In genomic region chr10:97889461-97890265, GRCh38 we compare ENCODE assay signal across 1 cellular context.
A peak's percentile ranks its signal among the peaks of the same experiment; 100 is the strongest.
TF ChIP-seq lines count a peak whose summit lies in the region.

No MANE protein-coding gene starts in this region.

TF ChIP-seq in K562, 482 proteins besides CTCF, POLR2A, EP300 and RAD21 (continued from another document):
- peak; percentile 53; the same call in 1 of the 2 replicates for TF ChIP-seq ZNF395 (CRISPR knock-in tag; IDR thresholded peaks at IDR 0.05)
- no peak for TF ChIP-seq HMBOX1 (IDR thresholded peaks at IDR 0.05)
- TF ChIP-seq L3MBTL2 (IDR thresholded peaks at IDR 0.05), result peak; percentile 58; the same call in 1 of the 2 replicates
- TF ChIP-seq TFE3 (CRISPR knock-in tag; IDR thresholded peaks at IDR 0.05), result no peak
- no peak for TF ChIP-seq ZNF449 (CRISPR knock-in tag; IDR thresholded peaks at IDR 0.05)
- 0 out of 2 replicates have a peak, but pooled peaks have one; percentile 41 for TF ChIP-seq ZNF766 (CRISPR knock-in tag; conservative IDR thresholded peaks at IDR 0.05)
- TF ChIP-seq MIER1 (IDR thresholded peaks at IDR 0.05; ENCODE audit: low read depth), result no peak
- no peak for TF ChIP-seq BRD9 (IDR thresholded peaks at IDR 0.05; ENCODE audit: low read depth, partially characterized antibody)
- TF ChIP-seq PURB (CRISPR knock-in tag; IDR thresholded peaks at IDR 0.05; ENCODE audit: low read depth), result no peak
- no peak for TF ChIP-seq PRPF4 (IDR thresholded peaks at IDR 0.05; ENCODE audit: insufficient read depth, low read depth, low read length, poor library complexity, severe bottlenecking)
- peak; percentile 40; the same call in 1 of the 2 replicates for TF ChIP-seq ZBTB7A (IDR thresholded peaks at IDR 0.05; ENCODE audit: borderline replicate concordance, control insufficient read depth, low read depth, low read length)
- no peak for TF ChIP-seq KLF13 (tag; IDR thresholded peaks at IDR 0.05; ENCODE audit: borderline replicate concordance, low read depth)
- no peak for TF ChIP-seq ATF2 (CRISPR knock-in tag; IDR thresholded peaks at IDR 0.05)
- peak; percentile 45; the same call in 1 of the 2 replicates for TF ChIP-seq USF2 (CRISPR knock-in tag; IDR thresholded peaks at IDR 0.05)
